In the genomic region with DNA sequence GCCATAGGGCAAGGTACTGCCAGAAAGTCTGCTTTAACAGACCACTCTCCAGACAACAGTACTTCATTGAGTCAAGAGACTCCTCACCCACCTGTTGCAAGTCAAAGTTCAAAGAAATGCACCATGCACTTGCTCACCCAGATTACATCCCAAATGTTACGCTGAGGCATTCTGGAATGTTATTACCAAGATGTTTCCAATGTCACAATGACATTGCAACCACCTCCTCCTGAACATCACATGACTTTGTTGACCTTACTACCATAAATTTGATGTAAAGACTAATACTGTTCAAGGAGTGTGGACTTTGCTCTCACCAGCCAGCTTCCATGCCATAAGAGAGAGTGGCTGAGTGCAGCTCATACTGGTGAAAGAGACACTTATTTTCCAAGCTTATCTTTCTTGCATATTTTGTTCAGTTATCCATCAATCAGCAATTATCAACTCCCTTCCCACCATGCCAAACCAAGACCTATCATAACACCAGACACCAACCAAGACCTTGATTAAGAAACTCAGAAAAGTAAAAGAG, we compare ENCODE assay signal across 1 cellular context.
A peak's percentile ranks its signal among the peaks of the same experiment; 100 is the strongest.
TF ChIP-seq lines count a peak whose summit lies in the region.

No MANE protein-coding gene starts in this region.

TF ChIP-seq in HepG2, 621 proteins besides CTCF, POLR2A, EP300 and RAD21 (continued from another document and continues in another):
- TF ChIP-seq ZNF781 (CRISPR knock-in tag; IDR thresholded peaks at IDR 0.05; ENCODE audit: borderline replicate concordance, not compliant biosample characterization) (no peak), ZNF629 (CRISPR knock-in tag; conservative IDR thresholded peaks at IDR 0.05) (0 out of 2 replicates have a peak, but pooled peaks have one; percentile 19), SMC3 (IDR thresholded peaks at IDR 0.05; ENCODE audit: low read length) (peak; percentile 19; the same call in 1 of the 2 replicates), ARNT2 (CRISPR knock-in tag; IDR thresholded peaks at IDR 0.05; ENCODE audit: low read depth) (peak; percentile 60), TSC22D2 (CRISPR knock-in tag; IDR thresholded peaks at IDR 0.05; ENCODE audit: borderline replicate concordance) (no peak), NFIB (CRISPR knock-in tag; IDR thresholded peaks at IDR 0.05; ENCODE audit: borderline replicate concordance) (no peak), ZNF660 (CRISPR knock-in tag; IDR thresholded peaks at IDR 0.05; ENCODE audit: borderline replicate concordance, low read depth) (no peak), ZNF772 (CRISPR knock-in tag; IDR thresholded peaks at IDR 0.05) (peak; percentile 26; the same call in 1 of the 2 replicates), FOXJ3 (CRISPR knock-in tag; IDR thresholded peaks at IDR 0.05; ENCODE audit: borderline replicate concordance) (peak; percentile 82), HOXA3 (CRISPR knock-in tag; IDR thresholded peaks at IDR 0.05) (peak; percentile 80), NKX3-1 (CRISPR knock-in tag; IDR thresholded peaks at IDR 0.05) (no peak), TMF1 (CRISPR knock-in tag; IDR thresholded peaks at IDR 0.05; ENCODE audit: low read depth) (no peak), SATB2 (CRISPR knock-in tag; IDR thresholded peaks at IDR 0.05) (no peak), HOXA5 (CRISPR knock-in tag; IDR thresholded peaks at IDR 0.05) (no peak), PRMT3 (CRISPR knock-in tag; IDR thresholded peaks at IDR 0.05; ENCODE audit: borderline replicate concordance, low read depth) (no peak), ZNF878 (CRISPR knock-in tag; IDR thresholded peaks at IDR 0.05) (peak; percentile 41; the same call in 1 of the 2 replicates), NCOA2 (CRISPR knock-in tag; IDR thresholded peaks at IDR 0.05) (peak; percentile 89), ZSCAN22 (CRISPR knock-in tag; IDR thresholded peaks at IDR 0.05) (no peak), ZSCAN29 (CRISPR knock-in tag; conservative IDR thresholded peaks at IDR 0.05) (0 out of 2 replicates have a peak, but pooled peaks have one; percentile 12), SOX5 (CRISPR knock-in tag; IDR thresholded peaks at IDR 0.05; ENCODE audit: borderline replicate concordance) (peak; percentile 93), CC2D1A (CRISPR knock-in tag; IDR thresholded peaks at IDR 0.05) (no peak), NFE2L2 (IDR thresholded peaks at IDR 0.05; ENCODE audit: low read length) (peak; percentile 91), ESRRA (CRISPR knock-in tag; IDR thresholded peaks at IDR 0.05; ENCODE audit: low read depth) (peak; percentile 87), THYN1 (CRISPR knock-in tag; IDR thresholded peaks at IDR 0.05; ENCODE audit: borderline replicate concordance, low read depth) (no peak), SP5 (CRISPR knock-in tag; IDR thresholded peaks at IDR 0.05; ENCODE audit: borderline replicate concordance, low read depth) (peak; percentile 65), FOXA3 (CRISPR knock-in tag; IDR thresholded peaks at IDR 0.05) (peak; percentile 93)
- TF ChIP-seq, protein P1, sequence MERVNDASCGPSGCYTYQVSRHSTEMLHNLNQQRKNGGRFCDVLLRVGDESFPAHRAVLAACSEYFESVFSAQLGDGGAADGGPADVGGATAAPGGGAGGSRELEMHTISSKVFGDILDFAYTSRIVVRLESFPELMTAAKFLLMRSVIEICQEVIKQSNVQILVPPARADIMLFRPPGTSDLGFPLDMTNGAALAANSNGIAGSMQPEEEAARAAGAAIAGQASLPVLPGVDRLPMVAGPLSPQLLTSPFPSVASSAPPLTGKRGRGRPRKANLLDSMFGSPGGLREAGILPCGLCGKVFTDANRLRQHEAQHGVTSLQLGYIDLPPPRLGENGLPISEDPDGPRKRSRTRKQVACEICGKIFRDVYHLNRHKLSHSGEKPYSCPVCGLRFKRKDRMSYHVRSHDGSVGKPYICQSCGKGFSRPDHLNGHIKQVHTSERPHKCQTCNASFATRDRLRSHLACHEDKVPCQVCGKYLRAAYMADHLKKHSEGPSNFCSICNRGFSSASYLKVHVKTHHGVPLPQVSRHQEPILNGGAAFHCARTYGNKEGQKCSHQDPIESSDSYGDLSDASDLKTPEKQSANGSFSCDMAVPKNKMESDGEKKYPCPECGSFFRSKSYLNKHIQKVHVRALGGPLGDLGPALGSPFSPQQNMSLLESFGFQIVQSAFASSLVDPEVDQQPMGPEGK (CRISPR knock-in tag; IDR thresholded peaks at IDR 0.05), result peak; percentile 70
- TF ChIP-seq, protein P2, sequence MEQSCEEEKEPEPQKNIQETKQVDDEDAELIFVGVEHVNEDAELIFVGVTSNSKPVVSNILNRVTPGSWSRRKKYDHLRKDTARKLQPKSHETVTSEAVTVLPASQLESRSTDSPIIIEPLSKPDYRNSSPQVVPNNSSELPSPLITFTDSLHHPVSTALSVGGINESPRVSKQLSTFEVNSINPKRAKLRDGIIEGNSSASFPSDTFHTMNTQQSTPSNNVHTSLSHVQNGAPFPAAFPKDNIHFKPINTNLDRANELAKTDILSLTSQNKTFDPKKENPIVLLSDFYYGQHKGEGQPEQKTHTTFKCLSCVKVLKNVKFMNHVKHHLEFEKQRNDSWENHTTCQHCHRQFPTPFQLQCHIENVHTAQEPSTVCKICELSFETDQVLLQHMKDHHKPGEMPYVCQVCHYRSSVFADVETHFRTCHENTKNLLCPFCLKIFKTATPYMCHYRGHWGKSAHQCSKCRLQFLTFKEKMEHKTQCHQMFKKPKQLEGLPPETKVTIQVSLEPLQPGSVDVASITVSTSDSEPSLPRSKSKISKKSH (CRISPR knock-in tag; IDR thresholded peaks at IDR 0.05; ENCODE audit: borderline replicate concordance), result no peak
- TF ChIP-seq, protein P3, sequence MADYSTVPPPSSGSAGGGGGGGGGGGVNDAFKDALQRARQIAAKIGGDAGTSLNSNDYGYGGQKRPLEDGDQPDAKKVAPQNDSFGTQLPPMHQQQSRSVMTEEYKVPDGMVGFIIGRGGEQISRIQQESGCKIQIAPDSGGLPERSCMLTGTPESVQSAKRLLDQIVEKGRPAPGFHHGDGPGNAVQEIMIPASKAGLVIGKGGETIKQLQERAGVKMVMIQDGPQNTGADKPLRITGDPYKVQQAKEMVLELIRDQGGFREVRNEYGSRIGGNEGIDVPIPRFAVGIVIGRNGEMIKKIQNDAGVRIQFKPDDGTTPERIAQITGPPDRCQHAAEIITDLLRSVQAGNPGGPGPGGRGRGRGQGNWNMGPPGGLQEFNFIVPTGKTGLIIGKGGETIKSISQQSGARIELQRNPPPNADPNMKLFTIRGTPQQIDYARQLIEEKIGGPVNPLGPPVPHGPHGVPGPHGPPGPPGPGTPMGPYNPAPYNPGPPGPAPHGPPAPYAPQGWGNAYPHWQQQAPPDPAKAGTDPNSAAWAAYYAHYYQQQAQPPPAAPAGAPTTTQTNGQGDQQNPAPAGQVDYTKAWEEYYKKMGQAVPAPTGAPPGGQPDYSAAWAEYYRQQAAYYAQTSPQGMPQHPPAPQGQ (CRISPR knock-in tag; IDR thresholded peaks at IDR 0.05; ENCODE audit: borderline replicate concordance), result 0 out of 2 replicates have a peak, but pooled peaks have one; percentile 46
- TF ChIP-seq, protein P4, sequence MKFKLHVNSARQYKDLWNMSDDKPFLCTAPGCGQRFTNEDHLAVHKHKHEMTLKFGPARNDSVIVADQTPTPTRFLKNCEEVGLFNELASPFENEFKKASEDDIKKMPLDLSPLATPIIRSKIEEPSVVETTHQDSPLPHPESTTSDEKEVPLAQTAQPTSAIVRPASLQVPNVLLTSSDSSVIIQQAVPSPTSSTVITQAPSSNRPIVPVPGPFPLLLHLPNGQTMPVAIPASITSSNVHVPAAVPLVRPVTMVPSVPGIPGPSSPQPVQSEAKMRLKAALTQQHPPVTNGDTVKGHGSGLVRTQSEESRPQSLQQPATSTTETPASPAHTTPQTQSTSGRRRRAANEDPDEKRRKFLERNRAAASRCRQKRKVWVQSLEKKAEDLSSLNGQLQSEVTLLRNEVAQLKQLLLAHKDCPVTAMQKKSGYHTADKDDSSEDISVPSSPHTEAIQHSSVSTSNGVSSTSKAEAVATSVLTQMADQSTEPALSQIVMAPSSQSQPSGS (CRISPR knock-in tag; IDR thresholded peaks at IDR 0.05), result peak; percentile 86
- TF ChIP-seq, protein P5, sequence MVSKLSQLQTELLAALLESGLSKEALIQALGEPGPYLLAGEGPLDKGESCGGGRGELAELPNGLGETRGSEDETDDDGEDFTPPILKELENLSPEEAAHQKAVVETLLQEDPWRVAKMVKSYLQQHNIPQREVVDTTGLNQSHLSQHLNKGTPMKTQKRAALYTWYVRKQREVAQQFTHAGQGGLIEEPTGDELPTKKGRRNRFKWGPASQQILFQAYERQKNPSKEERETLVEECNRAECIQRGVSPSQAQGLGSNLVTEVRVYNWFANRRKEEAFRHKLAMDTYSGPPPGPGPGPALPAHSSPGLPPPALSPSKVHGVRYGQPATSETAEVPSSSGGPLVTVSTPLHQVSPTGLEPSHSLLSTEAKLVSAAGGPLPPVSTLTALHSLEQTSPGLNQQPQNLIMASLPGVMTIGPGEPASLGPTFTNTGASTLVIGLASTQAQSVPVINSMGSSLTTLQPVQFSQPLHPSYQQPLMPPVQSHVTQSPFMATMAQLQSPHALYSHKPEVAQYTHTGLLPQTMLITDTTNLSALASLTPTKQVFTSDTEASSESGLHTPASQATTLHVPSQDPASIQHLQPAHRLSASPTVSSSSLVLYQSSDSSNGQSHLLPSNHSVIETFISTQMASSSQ (IDR thresholded peaks at IDR 0.05; ENCODE audit: low read depth), result peak; percentile 27; the same call in 1 of the 2 replicates
- TF ChIP-seq, protein P5 (CRISPR knock-in tag; IDR thresholded peaks at IDR 0.05; ENCODE audit: borderline replicate concordance), result peak; percentile 68; the same call in 1 of the 2 replicates
- TF ChIP-seq, protein P6, sequence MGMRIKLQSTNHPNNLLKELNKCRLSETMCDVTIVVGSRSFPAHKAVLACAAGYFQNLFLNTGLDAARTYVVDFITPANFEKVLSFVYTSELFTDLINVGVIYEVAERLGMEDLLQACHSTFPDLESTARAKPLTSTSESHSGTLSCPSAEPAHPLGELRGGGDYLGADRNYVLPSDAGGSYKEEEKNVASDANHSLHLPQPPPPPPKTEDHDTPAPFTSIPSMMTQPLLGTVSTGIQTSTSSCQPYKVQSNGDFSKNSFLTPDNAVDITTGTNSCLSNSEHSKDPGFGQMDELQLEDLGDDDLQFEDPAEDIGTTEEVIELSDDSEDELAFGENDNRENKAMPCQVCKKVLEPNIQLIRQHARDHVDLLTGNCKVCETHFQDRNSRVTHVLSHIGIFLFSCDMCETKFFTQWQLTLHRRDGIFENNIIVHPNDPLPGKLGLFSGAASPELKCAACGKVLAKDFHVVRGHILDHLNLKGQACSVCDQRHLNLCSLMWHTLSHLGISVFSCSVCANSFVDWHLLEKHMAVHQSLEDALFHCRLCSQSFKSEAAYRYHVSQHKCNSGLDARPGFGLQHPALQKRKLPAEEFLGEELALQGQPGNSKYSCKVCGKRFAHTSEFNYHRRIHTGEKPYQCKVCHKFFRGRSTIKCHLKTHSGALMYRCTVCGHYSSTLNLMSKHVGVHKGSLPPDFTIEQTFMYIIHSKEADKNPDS (CRISPR knock-in tag; IDR thresholded peaks at IDR 0.05), result no peak
- TF ChIP-seq, protein P7, sequence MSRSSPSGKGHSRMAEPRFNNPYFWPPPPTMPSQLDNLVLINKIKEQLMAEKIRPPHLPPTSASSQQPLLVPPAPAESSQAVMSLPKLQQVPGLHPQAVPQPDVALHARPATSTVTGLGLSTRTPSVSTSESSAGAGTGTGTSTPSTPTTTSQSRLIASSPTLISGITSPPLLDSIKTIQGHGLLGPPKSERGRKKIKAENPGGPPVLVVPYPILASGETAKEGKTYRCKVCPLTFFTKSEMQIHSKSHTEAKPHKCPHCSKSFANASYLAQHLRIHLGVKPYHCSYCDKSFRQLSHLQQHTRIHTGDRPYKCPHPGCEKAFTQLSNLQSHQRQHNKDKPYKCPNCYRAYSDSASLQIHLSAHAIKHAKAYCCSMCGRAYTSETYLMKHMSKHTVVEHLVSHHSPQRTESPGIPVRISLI (CRISPR knock-in tag; IDR thresholded peaks at IDR 0.05; ENCODE audit: borderline replicate concordance), result peak; percentile 93
- TF ChIP-seq, protein P8, sequence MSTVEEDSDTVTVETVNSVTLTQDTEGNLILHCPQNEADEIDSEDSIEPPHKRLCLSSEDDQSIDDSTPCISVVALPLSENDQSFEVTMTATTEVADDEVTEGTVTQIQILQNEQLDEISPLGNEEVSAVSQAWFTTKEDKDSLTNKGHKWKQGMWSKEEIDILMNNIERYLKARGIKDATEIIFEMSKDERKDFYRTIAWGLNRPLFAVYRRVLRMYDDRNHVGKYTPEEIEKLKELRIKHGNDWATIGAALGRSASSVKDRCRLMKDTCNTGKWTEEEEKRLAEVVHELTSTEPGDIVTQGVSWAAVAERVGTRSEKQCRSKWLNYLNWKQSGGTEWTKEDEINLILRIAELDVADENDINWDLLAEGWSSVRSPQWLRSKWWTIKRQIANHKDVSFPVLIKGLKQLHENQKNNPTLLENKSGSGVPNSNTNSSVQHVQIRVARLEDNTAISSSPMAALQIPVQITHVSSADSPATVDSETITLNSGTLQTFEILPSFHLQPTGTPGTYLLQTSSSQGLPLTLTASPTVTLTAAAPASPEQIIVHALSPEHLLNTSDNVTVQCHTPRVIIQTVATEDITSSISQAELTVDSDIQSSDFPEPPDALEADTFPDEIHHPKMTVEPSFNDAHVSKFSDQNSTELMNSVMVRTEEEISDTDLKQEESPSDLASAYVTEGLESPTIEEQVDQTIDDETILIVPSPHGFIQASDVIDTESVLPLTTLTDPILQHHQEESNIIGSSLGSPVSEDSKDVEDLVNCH (CRISPR knock-in tag; IDR thresholded peaks at IDR 0.05), result no peak
- TF ChIP-seq, protein P9, sequence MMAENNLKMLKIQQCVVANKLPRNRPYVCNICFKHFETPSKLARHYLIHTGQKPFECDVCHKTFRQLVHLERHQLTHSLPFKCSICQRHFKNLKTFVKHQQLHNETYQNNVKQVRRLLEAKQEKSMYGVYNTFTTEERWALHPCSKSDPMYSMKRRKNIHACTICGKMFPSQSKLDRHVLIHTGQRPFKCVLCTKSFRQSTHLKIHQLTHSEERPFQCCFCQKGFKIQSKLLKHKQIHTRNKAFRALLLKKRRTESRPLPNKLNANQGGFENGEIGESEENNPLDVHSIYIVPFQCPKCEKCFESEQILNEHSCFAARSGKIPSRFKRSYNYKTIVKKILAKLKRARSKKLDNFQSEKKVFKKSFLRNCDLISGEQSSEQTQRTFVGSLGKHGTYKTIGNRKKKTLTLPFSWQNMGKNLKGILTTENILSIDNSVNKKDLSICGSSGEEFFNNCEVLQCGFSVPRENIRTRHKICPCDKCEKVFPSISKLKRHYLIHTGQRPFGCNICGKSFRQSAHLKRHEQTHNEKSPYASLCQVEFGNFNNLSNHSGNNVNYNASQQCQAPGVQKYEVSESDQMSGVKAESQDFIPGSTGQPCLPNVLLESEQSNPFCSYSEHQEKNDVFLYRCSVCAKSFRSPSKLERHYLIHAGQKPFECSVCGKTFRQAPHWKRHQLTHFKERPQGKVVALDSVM (CRISPR knock-in tag; IDR thresholded peaks at IDR 0.05), result peak; percentile 18; the same call in 1 of the 2 replicates
